Comparison of ENCODE assay signal across 21 cellular contexts in genomic region chr1:94589728-94590127, GRCh38. TPM values are rescaled to one million over a fixed set of nuclear protein-coding genes. Genes with fewer than 3 reads are reported as not detected.
DNase-seq lines count a peak whose midpoint lies in the region; ATAC-seq, FAIRE-seq and TF ChIP-seq lines count a peak whose summit lies in the region.
"Had no signal": no experiment of that assay in that cellular context is flagged by ENCODE, and none has a peak within 500 bp of the region (broad histone marks: within the 10 kb centered on the region; RNA-seq: fewer than 3 reads in every experiment).

No MANE protein-coding gene starts in this region.

- no peak for TF ChIP-seq RAD21 in IMR-90 (IDR thresholded peaks at IDR 0.05; ENCODE audit: low read length)

- H3K27me3 Mint-ChIP-seq in nephron (ENCODE audit: low read depth): peaks cover 1% of the 10 kb centered on the region

- FAIRE-seq in D721Med (lab: Jason Lieb, UNC): no peak
- FAIRE-seq: A549, GM12878, GM18507 had no signal

- H4K20me1 ChIP-seq in IMR-90 (ENCODE audit: insufficient read depth, low read length) (no peaks in the 10 kb centered on the region), mammary epithelial cell (ENCODE audit: insufficient read depth, low read length) (no peaks in the 10 kb centered on the region)

- H4K8ac ChIP-seq in IMR-90 (ENCODE audit: low read depth in 2 of 2, low read length in 2 of 2): no peak overlapping the region

- no peaks in the 10 kb centered on the region for H3K9me3 Mint-ChIP-seq in nephron

- peak overlapping the region; percentile 78; the same call in 1 of the 2 replicates for H2BK20ac ChIP-seq in IMR-90 (ENCODE audit: low read depth, low read length)

- peak overlapping the region; percentile 59 for H4K5ac ChIP-seq in IMR-90 (ENCODE audit: low read depth, low read length)

- H3K9ac ChIP-seq in IMR-90 (ENCODE audit: low read depth, low read length) (no peak overlapping the region), mammary epithelial cell (ENCODE audit: insufficient read depth, low read length) (no peak overlapping the region)

- H3K23ac ChIP-seq in IMR-90 (ENCODE audit: low read depth, low read length): no peak overlapping the region

- H3K79me2 ChIP-seq in mammary epithelial cell (ENCODE audit: insufficient read depth, low read length): no peaks in the 10 kb centered on the region

- no peaks in the 10 kb centered on the region for H3K79me1 ChIP-seq in IMR-90 (ENCODE audit: low read depth in 1 of 2, low read length in 2 of 2)

- H3K9me1 ChIP-seq in IMR-90 (ENCODE audit: insufficient read depth, low read length): peaks cover 9% of the 10 kb centered on the region

- H3K4me3 ChIP-seq in IMR-90 (ENCODE audit: insufficient read depth, low read depth, low read length) (no peak overlapping the region), mammary epithelial cell (replicated peaks in 1 of 3; ENCODE audit: insufficient read depth in 1 of 3, low read depth in 2 of 3, low read length in 3 of 3) (no peak overlapping the region), suprapubic skin (no peak overlapping the region)
- H3K4me3 ChIP-seq: A549, GM12878 had no signal

- peak overlapping the region; percentile 34; the same call in 1 of the 3 replicates for H2BK15ac ChIP-seq in IMR-90 (ENCODE audit: low read depth, low read length)

- H3K27ac ChIP-seq in IMR-90 (ENCODE audit: insufficient read depth, low read length) (no peak overlapping the region), mammary epithelial cell (ENCODE audit: insufficient read depth, low read depth, low read length) (no peak overlapping the region), suprapubic skin (peak overlapping the region; percentile 52)
- H3K27ac ChIP-seq: A549, RWPE1 had no signal

- H2BK5ac ChIP-seq in IMR-90 (ENCODE audit: low read depth, low read length, poor library complexity, severe bottlenecking): no peak overlapping the region

- no peak for ATAC-seq in IMR-90 (ENCODE audit: low read depth)
- ATAC-seq: A549, GM12878, PC-3 had no signal

- H3K4me2 ChIP-seq in IMR-90 (ENCODE audit: low read depth, low read length) (no peak overlapping the region), mammary epithelial cell (ENCODE audit: insufficient read depth, low read depth, low read length) (no peak overlapping the region)
- H3K4me2 ChIP-seq: A549 had no signal

- no peak overlapping the region for H3K56ac ChIP-seq in IMR-90 (ENCODE audit: extremely low read depth, insufficient read depth, low read length)

- no peaks in the 10 kb centered on the region for H3K36me3 ChIP-seq in IMR-90 (ENCODE audit: control insufficient read depth, insufficient read depth, low read length)
- H3K36me3 ChIP-seq in mammary epithelial cell (ENCODE audit: insufficient read depth, low read length): no peaks in the 10 kb centered on the region
- H3K36me3 ChIP-seq in suprapubic skin: no peaks in the 10 kb centered on the region

- POLR2A ChIA-PET in IMR-90 (lab: Charles Lee; ENCODE audit: unreplicated experiment): interaction anchor here (1.2 kb wide), 1 partner anchor 48 kb away, joined by 3 read pairs; the partner anchor contains the start of gene F3

- peak overlapping the region; percentile 78; the same call in 1 of the 2 replicates for H2AK5ac ChIP-seq in IMR-90 (ENCODE audit: low read depth, low read length)

- peak overlapping the region; percentile 19; the same call in 1 of the 2 replicates for H3K14ac ChIP-seq in IMR-90 (replicated peaks; ENCODE audit: low read depth, low read length)

- dilution Hi-C loops in IMR-90 (cut with HindIII; ENCODE audit: low sequenced_read_pairs, unreplicated experiment): no loop called here
- dilution Hi-C loops in mammary epithelial cell (cut with HindIII; ENCODE audit: low sequenced_read_pairs): no loop called here

- H3K9me3 ChIP-seq in IMR-90 (ENCODE audit: control insufficient read depth, insufficient read depth, low read length) (no peaks in the 10 kb centered on the region), mammary epithelial cell (replicated peaks; ENCODE audit: insufficient read depth, low read length) (no peaks in the 10 kb centered on the region), suprapubic skin (no peaks in the 10 kb centered on the region)
- H3K9me3 ChIP-seq: A549 had no signal

- no peak overlapping the region for H2AK9ac ChIP-seq in IMR-90 (replicated peaks; ENCODE audit: low read depth, low read length, poor library complexity)

- H3K4me1 Mint-ChIP-seq in nephron: peaks cover 40% of the 10 kb centered on the region

- TF ChIP-seq EP300 in suprapubic skin (IDR thresholded peaks at IDR 0.05): no peak

- H2AFZ ChIP-seq in IMR-90 (replicated peaks; ENCODE audit: low read length, poor library complexity) (no peak overlapping the region), mammary epithelial cell (ENCODE audit: low read depth, low read length) (peak overlapping the region; percentile 42)

- DNase-seq in IMR-90: no peak
- no peak for DNase-seq in mammary epithelial cell
- no peak for DNase-seq in suprapubic skin (ENCODE audit: low spot score in 2 of 2)
- DNase-seq in NCI-H2029 (lab: John Stamatoyannopoulos, UW): no peak
- no peak for DNase-seq in NCI-H2081 treated with DMSO at 0.1 percent for 48 hours (lab: John Stamatoyannopoulos, UW)
- DNase-seq in D721Med (ENCODE audit: insufficient read length, low spot score): no peak
- DNase-seq in SW480 (ENCODE audit: low spot score): no peak
- DNase-seq: C1 segment of cervical spinal cord, GDM1, GOT3, KBM-7, NCI-H1436 treated with DMSO at 0.1 percent for 48 hours, NCI-H2081, NCI-H510A treated with DMSO at 0.1 percent for 48 hours, NCI-H82, PC-3 had no signal

- H3K4me3 Mint-ChIP-seq in nephron: no peak overlapping the region

- no peak overlapping the region for H3K18ac ChIP-seq in IMR-90 (ENCODE audit: low read depth, low read length)

- TF ChIP-seq CTCF in IMR-90 (conservative IDR thresholded peaks at IDR 0.05; ENCODE audit: low read depth, low read length) (no peak), mammary epithelial cell (conservative IDR thresholded peaks at IDR 0.05 in 1 of 2, IDR thresholded peaks at IDR 0.05 in 1 of 2; ENCODE audit: extremely low read depth in 1 of 2, insufficient read depth in 1 of 2, low read depth in 1 of 2, low read length in 2 of 2) (no peak), nephron (IDR thresholded peaks at IDR 0.05; ENCODE audit: unreplicated experiment in 3 of 3) (no peak), suprapubic skin (IDR thresholded peaks at IDR 0.05) (no peak), D721Med (IDR thresholded peaks at IDR 0.05; ENCODE audit: insufficient read depth, missing control alignments) (no peak)

- TF ChIP-seq POLR2A in IMR-90 (IDR thresholded peaks at IDR 0.05; ENCODE audit: low read depth, low read length) (no peak), suprapubic skin (IDR thresholded peaks at IDR 0.05) (no peak)

- H4K91ac ChIP-seq in IMR-90 (ENCODE audit: insufficient read depth, low read depth, low read length): no peak overlapping the region

- in situ Hi-C loops in IMR-90 (cut with MboI; ENCODE audit: low sequenced_read_pairs): no loop called here
- in situ Hi-C loops in mammary epithelial cell (cut with MboI; ENCODE audit: low sequenced_read_pairs in 2 of 2): no loop called here

- peak overlapping the region; percentile 53 for H3K4ac ChIP-seq in IMR-90 (ENCODE audit: low read depth, low read length)

- H3K4me1 ChIP-seq in IMR-90 (ENCODE audit: control insufficient read depth, insufficient read depth, low read length) (peaks cover 8% of the 10 kb centered on the region), mammary epithelial cell (ENCODE audit: insufficient read depth, low read length) (no peaks in the 10 kb centered on the region), suprapubic skin (no peaks in the 10 kb centered on the region)
- H3K4me1 ChIP-seq: A549 had no signal

- intact Hi-C loops in IMR-90 (cut with micrococcal nuclease): no loop called here
- intact Hi-C loops in mammary epithelial cell (cut with micrococcal nuclease): no loop called here

- H3K27ac Mint-ChIP-seq in nephron: peak overlapping the region in 2 of 3 experiments; percentile 10 to 40

- CTCF ChIA-PET in IMR-90 (lab: Yijun Ruan, JAX): no interaction called here
- CTCF ChIA-PET in mammary epithelial cell (lab: Charles Lee; ENCODE audit: low non-redundant PET): no interaction called here

- peak overlapping the region; percentile 82 for H2BK120ac ChIP-seq in IMR-90 (ENCODE audit: low read depth, low read length)

- H3K27me3 ChIP-seq in IMR-90 (ENCODE audit: control insufficient read depth, insufficient read depth, low read length): no peaks in the 10 kb centered on the region
- H3K27me3 ChIP-seq in mammary epithelial cell (ENCODE audit: insufficient read depth, low read length): no peaks in the 10 kb centered on the region
- H3K27me3 ChIP-seq in suprapubic skin: no peaks in the 10 kb centered on the region

- WGBS in IMR-90 (ENCODE audit: extremely low coverage in 2 of 2, insufficient read length in 1 of 2), 2 experiments: no CpG with 5 or more reads among the region's 4 CpGs
- WGBS in mammary epithelial cell (ENCODE audit: low coverage, missing lambda C conversion rate): 97% methylated on average over 4 of the region's 4 CpGs
- WGBS in suprapubic skin: 96% methylated on average over 4 of the region's 4 CpGs

- BruUV-seq in IMR-90 (replicated peaks; lab: Mats Ljungman, UMichigan): no TSS peak
- no TSS peak for BruUV-seq in mammary epithelial cell (replicated peaks; lab: Mats Ljungman, UMichigan)

- H3K36me3 Mint-ChIP-seq in nephron (ENCODE audit: low read depth): no peaks in the 10 kb centered on the region

TF ChIP-seq in IMR-90, 13 proteins besides CTCF, POLR2A, EP300 and RAD21 (continues in another document):
- TF ChIP-seq BHLHE40 (IDR thresholded peaks at IDR 0.05; ENCODE audit: low read depth, low read length) (no peak), MAFK (IDR thresholded peaks at IDR 0.05; ENCODE audit: low read depth, low read length) (no peak), ELK1 (IDR thresholded peaks at IDR 0.05; ENCODE audit: borderline replicate concordance, low read depth, low read length) (no peak), NFE2L2 (IDR thresholded peaks at IDR 0.05; ENCODE audit: low read depth, low read length) (no peak)

RNA-seq across cellular contexts. Expression of gene F3, which starts 48.2 kb away (rescaled TPM):
- total RNA-seq in IMR-90 (2012; rRNA removed) (75.6 and 102 TPM in 2 replicates), mammary epithelial cell (1,000 to 10,000 TPM in 1 of 2 donors, 100 to 1,000 TPM in 1; 994 to 1,649 TPM), suprapubic skin (100 to 1,000 TPM in 2 of 4 donors, 10 to 100 TPM in 2; 36.5 to 110 (median 84.0) TPM)
- polyA plus RNA-seq in IMR-90 (2012; rRNA removed) (99.0 and 126 TPM in 2 replicates), mammary epithelial cell (703 TPM)
- polyA plus RNA-seq in IMR-90 (2012; cell fraction: cytosol; rRNA removed): 45.0 and 45.1 TPM in 2 replicates
- 88.3 and 572 TPM in 2 replicates for polyA plus RNA-seq in IMR-90 (2012; cell fraction: nucleus; rRNA removed; ENCODE audit: low replicate concordance)
- 2,245 TPM for polyA minus RNA-seq in mammary epithelial cell
